1 cellular context compared by ENCODE assay signal in genomic region chr17:4903051-4903818, GRCh38.
A peak's percentile ranks its signal among the peaks of the same experiment; 100 is the strongest.
TF ChIP-seq lines count a peak whose summit lies in the region.

Gene CHRNE, minus strand, starts transcription at chr17:4903098. Its CDS starts 35 bp downstream, at chr17:4903063.

TF ChIP-seq in A549, 52 proteins besides CTCF, POLR2A, EP300 and RAD21 (continued from another document):
- TF ChIP-seq POLR2AphosphoS2 (conservative IDR thresholded peaks at IDR 0.05; ENCODE audit: low read length) (no peak), HOXB13 (CRISPR knock-in tag; IDR thresholded peaks at IDR 0.05; ENCODE audit: low read depth) (no peak), FOSB (CRISPR knock-in tag; IDR thresholded peaks at IDR 0.05) (no peak), FOSL2 (IDR thresholded peaks at IDR 0.05) (no peak), FOSL2 (CRISPR knock-in tag; IDR thresholded peaks at IDR 0.05) (no peak), JUN (IDR thresholded peaks at IDR 0.05) (0 out of 5 replicates have a peak, but pooled peaks of 1 of the 2 experiments have one; percentile 14), ZFP36 (IDR thresholded peaks at IDR 0.05; ENCODE audit: borderline replicate concordance, partially characterized antibody) (no peak), BHLHE40 (IDR thresholded peaks at IDR 0.05; ENCODE audit: low read depth, low read length) (peak; percentile 81), ZNF302 (CRISPR knock-in tag; IDR thresholded peaks at IDR 0.05) (no peak), ESRRA (IDR thresholded peaks at IDR 0.05; ENCODE audit: borderline replicate concordance, low read length) (no peak), HOXA7 (CRISPR knock-in tag; IDR thresholded peaks at IDR 0.05) (no peak)
- TF ChIP-seq, protein P1, sequence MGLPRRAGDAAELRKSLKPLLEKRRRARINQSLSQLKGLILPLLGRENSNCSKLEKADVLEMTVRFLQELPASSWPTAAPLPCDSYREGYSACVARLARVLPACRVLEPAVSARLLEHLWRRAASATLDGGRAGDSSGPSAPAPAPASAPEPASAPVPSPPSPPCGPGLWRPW (IDR thresholded peaks at IDR 0.05) = no peak
- TF ChIP-seq, protein P2, sequence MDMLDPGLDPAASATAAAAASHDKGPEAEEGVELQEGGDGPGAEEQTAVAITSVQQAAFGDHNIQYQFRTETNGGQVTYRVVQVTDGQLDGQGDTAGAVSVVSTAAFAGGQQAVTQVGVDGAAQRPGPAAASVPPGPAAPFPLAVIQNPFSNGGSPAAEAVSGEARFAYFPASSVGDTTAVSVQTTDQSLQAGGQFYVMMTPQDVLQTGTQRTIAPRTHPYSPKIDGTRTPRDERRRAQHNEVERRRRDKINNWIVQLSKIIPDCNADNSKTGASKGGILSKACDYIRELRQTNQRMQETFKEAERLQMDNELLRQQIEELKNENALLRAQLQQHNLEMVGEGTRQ (IDR thresholded peaks at IDR 0.05) = no peak
